In genomic region chr17:15501282-15501681, GRCh38 we compare ENCODE assay signal across 19 cellular contexts. TPM values are rescaled to one million over a fixed set of nuclear protein-coding genes. Genes with fewer than 3 reads are reported as not detected.
DNase-seq lines count a peak whose midpoint lies in the region; ATAC-seq and TF ChIP-seq lines count a peak whose summit lies in the region.
"Had no signal": no experiment of that assay in that cellular context is flagged by ENCODE, and none has a peak within 500 bp of the region (broad histone marks: within the 10 kb centered on the region; RNA-seq: fewer than 3 reads in every experiment).

No MANE protein-coding gene starts in this region.

- H3K27ac Mint-ChIP-seq in naive thymus-derived CD8-positive, alpha-beta T cell, result no peak overlapping the region

- TF ChIP-seq CTCF in lower lobe of right lung (IDR thresholded peaks at IDR 0.05), result no peak
- TF ChIP-seq CTCF in thyroid gland (IDR thresholded peaks at IDR 0.05), result no peak

- intact Hi-C loops in lower lobe of right lung (cut with DNase I) (no loop called here), thyroid gland (cut with DNase I) (no loop called here)

- no peaks in the 10 kb centered on the region for H3K27me3 ChIP-seq in BLaER1 treated with 17β-estradiol and CSF1 and Interleukin-3, amounts not matched to agents 10 nM and 100 nM
- H3K27me3 ChIP-seq in lower lobe of right lung (ENCODE audit: low read depth) (no peaks in the 10 kb centered on the region), thyroid gland (no peaks in the 10 kb centered on the region)

- peaks cover 0 to 25% (median 19%) of the 10 kb centered on the region in 3 donors for H3K36me3 Mint-ChIP-seq in naive thymus-derived CD8-positive, alpha-beta T cell

- H3K9me3 Mint-ChIP-seq in naive thymus-derived CD8-positive, alpha-beta T cell, result no peaks in the 10 kb centered on the region

- H3K4me1 ChIP-seq in BLaER1 treated with 17β-estradiol and CSF1 and Interleukin-3, amounts not matched to agents 10 nM and 100 nM, result peaks cover 18 to 35% (median 23%) of the 10 kb centered on the region in 10 experiments
- H3K4me1 ChIP-seq in lower lobe of right lung (peaks cover 9% of the 10 kb centered on the region), thyroid gland (peaks cover 27 to 33% of the 10 kb centered on the region in 2 donors)
- H3K4me1 ChIP-seq: Caco-2 had no signal

- H3K4me3 Mint-ChIP-seq in naive thymus-derived CD8-positive, alpha-beta T cell, result no peak overlapping the region

- no peaks in the 10 kb centered on the region for H4K20me1 ChIP-seq in BLaER1 treated with 17β-estradiol and CSF1 and Interleukin-3, amounts not matched to agents 10 nM and 100 nM

- H3K36me3 ChIP-seq in BLaER1 treated with 17β-estradiol and CSF1 and Interleukin-3, amounts not matched to agents 10 nM and 100 nM, result no peaks in the 10 kb centered on the region
- H3K36me3 ChIP-seq in lower lobe of right lung (no peaks in the 10 kb centered on the region), thyroid gland (no peaks in the 10 kb centered on the region)

- ATAC-seq in lower lobe of right lung (no peak), HG03439 (IDR thresholded peaks at IDR 0.05; ENCODE audit: unreplicated experiment) (no peak)
- ATAC-seq in naive thymus-derived CD8-positive, alpha-beta T cell, result no peak
- ATAC-seq: GM12878, HCT116, Right ventricle myocardium inferior had no signal

- peaks cover 0 to 3% (median 0%) of the 10 kb centered on the region in 5 donors for H3K27me3 Mint-ChIP-seq in naive thymus-derived CD8-positive, alpha-beta T cell

- H3K9ac ChIP-seq in BLaER1 treated with 17β-estradiol and CSF1 and Interleukin-3, amounts not matched to agents 10 nM and 100 nM, result peak overlapping the region in 1 of 11 experiments; percentile 46; a peak in 1 of 22 replicates
- H3K9ac ChIP-seq: KMS-11 had no signal

- POLR2A ChIA-PET in naive thymus-derived CD8-positive, alpha-beta T cell (lab: Charles Lee), result no interaction called here

- H3K4me3 ChIP-seq in BLaER1 treated with 17β-estradiol and CSF1 and Interleukin-3, amounts not matched to agents 10 nM and 100 nM, result no peak overlapping the region
- H3K4me3 ChIP-seq in lower lobe of right lung (no peak overlapping the region), thyroid gland (replicated peaks in 1 of 3) (no peak overlapping the region)
- H3K4me3 ChIP-seq: GM12878, GM23248, SK-N-MC had no signal

- H3K27ac ChIP-seq in BLaER1 treated with 17β-estradiol and CSF1 and Interleukin-3, amounts not matched to agents 10 nM and 100 nM, result no peak overlapping the region
- peak overlapping the region; percentile 66 for H3K27ac ChIP-seq in lower lobe of right lung
- H3K27ac ChIP-seq in thyroid gland, result peak overlapping the region; percentile 9 to 94 (median 92)
- H3K27ac ChIP-seq: GM23248, KMS-11, SK-N-MC had no signal

- H3K4me1 Mint-ChIP-seq in naive thymus-derived CD8-positive, alpha-beta T cell, result peaks cover 10 to 14% (median 12%) of the 10 kb centered on the region in 4 donors

- no peaks in the 10 kb centered on the region for H3K9me3 ChIP-seq in BLaER1 treated with 17β-estradiol and CSF1 and Interleukin-3, amounts not matched to agents 10 nM and 100 nM (replicated peaks in 1 of 11)
- H3K9me3 ChIP-seq in lower lobe of right lung (no peaks in the 10 kb centered on the region), thyroid gland (no peaks in the 10 kb centered on the region)
- H3K9me3 ChIP-seq: Caco-2 had no signal

- 47 to 49% methylated on average over 3 of the region's 3 CpGs for WGBS in thyroid gland, 2 donors

- DNase-seq in dermis blood vessel endothelial cell (peak; percentile 42), lower lobe of right lung (no peak), thyroid gland (no peak), AG20443 (ENCODE audit: low spot score) (no peak)
- DNase-seq in activated CD4-positive, alpha-beta T cell treated with anti-CD3 and anti-CD28 coated beads, Interleukin-2, amount 50 U/mL, for 1 hour, result no peak
- DNase-seq in naive thymus-derived CD8-positive, alpha-beta T cell, result no peak
- DNase-seq: Caco-2, DMS53, GM23248, NCI-H1092, NCI-H1694, NCI-H2107 had no signal

- H3K4me2 ChIP-seq in BLaER1 treated with 17β-estradiol and CSF1 and Interleukin-3, amounts not matched to agents 10 nM and 100 nM, result peak overlapping the region in 6 of 11 experiments; percentile 86 to 97 (median 90); a peak in 6 of 22 replicates
- H3K4me2 ChIP-seq: KMS-11 had no signal

- no peak for TF ChIP-seq POLR2A in thyroid gland (IDR thresholded peaks at IDR 0.05)

RNA-seq across cellular contexts. Expression of gene CDRT4, which starts 33.9 kb away (rescaled TPM):
- total RNA-seq in dermis blood vessel endothelial cell (0.93 and 1.9 TPM in 2 replicates), lower lobe of right lung (13.4 TPM), thyroid gland (10 to 100 TPM in 2 of 4 donors, 1 to 10 TPM in 2; 4.0 to 13.4 (median 11.1) TPM)
- total RNA-seq in naive thymus-derived CD8-positive, alpha-beta T cell, result 10 to 100 TPM in 1 of 2 experiments, 1 to 10 TPM in 1; 8.0 to 10.6 TPM
- 1 to 10 TPM in 2 of 3 donors, under 1 TPM in 1; 0.84 to 1.8 (median 1.5) TPM for polyA plus RNA-seq in naive thymus-derived CD8-positive, alpha-beta T cell

Comparison
In these comparisons a context has a peak if more than half of its experiments do, and no peak if none do; other contexts are left out.
1. H3K27ac ChIP-seq: peak in lower lobe of right lung (single experiment) and thyroid gland (3 of 3); none in BLaER1 treated with 17β-estradiol and CSF1 and Interleukin-3, amounts not matched to agents 10 nM and 100 nM (0 of 11).